Comparison of ENCODE assay signal across 1 cellular context in the genomic region with DNA sequence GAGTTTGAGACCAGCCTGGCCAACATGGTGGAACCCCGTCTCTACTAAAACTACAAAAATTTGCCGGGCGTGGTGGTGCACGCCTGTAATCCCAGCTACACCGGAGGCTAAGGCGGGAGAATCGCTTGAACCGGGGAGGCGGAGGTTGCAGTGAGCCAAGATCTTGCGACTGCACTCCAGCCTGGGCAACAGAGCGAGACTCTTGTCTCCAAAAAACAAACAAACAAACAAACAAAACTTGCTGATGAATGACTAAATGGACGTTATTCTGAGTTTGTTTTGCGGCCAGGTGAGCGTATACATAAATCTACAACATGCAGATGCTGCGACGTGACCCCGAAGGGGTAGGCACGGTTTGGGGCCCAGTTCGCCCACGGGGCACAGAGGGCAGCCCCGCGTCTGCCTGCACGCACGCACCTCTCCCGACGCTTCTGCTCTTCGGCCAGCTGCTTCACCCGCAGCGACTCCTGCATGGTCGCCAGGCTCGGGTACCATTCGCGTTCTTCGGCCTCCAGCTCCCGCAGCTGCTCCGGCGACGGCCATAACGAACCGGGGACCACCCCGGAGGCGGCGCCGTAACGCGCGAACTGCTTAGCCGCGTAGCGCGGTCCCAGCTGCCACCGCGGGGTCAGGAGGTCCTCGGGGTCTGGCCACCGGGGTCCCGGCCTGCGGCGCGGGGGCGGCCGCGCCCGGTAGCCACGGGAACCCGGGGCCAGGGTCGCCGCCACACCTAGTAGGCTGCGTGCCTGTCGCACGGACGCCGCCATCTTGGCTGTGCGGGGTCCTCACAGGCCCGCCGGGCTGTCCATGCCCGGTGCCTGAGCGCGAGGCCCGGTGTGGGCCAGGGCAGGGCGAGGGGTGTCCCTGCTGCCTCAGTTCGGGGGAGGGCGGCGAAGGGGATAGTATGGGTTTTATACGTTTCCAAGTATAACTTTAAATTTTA.
A peak's percentile ranks its signal among the peaks of the same experiment; 100 is the strongest.
TF ChIP-seq lines count a peak whose summit lies in the region.

GADD45GIP1 (minus strand) TSS at position 778 of the 943 bp plus-strand sequence; CDS start at position 767, 11 bp downstream.

TF ChIP-seq in HEK293, 187 proteins besides CTCF, POLR2A, EP300 and RAD21 (continued from another document and continues in another):
- peak; percentile 80 for TF ChIP-seq PRDM10 (tag by site-specific recombination; IDR thresholded peaks at IDR 0.05)
- TF ChIP-seq ZNF26 (tag by site-specific recombination; IDR thresholded peaks at IDR 0.05), result no peak
- TF ChIP-seq ELK4 (IDR thresholded peaks at IDR 0.05; ENCODE audit: borderline replicate concordance, low read depth, low read length), result no peak
- TF ChIP-seq ZNF555 (tag by site-specific recombination; conservative IDR thresholded peaks at IDR 0.05), result no peak
- TF ChIP-seq HOXA7 (CRISPR knock-in tag; IDR thresholded peaks at IDR 0.05; ENCODE audit: borderline replicate concordance), result no peak
- TF ChIP-seq BCL11B (tag by site-specific recombination; IDR thresholded peaks at IDR 0.05; ENCODE audit: low read depth), result no peak
- TF ChIP-seq, protein P1, sequence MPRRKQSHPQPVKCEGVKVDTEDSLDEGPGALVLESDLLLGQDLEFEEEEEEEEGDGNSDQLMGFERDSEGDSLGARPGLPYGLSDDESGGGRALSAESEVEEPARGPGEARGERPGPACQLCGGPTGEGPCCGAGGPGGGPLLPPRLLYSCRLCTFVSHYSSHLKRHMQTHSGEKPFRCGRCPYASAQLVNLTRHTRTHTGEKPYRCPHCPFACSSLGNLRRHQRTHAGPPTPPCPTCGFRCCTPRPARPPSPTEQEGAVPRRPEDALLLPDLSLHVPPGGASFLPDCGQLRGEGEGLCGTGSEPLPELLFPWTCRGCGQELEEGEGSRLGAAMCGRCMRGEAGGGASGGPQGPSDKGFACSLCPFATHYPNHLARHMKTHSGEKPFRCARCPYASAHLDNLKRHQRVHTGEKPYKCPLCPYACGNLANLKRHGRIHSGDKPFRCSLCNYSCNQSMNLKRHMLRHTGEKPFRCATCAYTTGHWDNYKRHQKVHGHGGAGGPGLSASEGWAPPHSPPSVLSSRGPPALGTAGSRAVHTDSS (tag by site-specific recombination; IDR thresholded peaks at IDR 0.05), result no peak
- TF ChIP-seq SCRT2 (tag by site-specific recombination; IDR thresholded peaks at IDR 0.05), result no peak
- no peak for TF ChIP-seq ZNF174 (tag by site-specific recombination; IDR thresholded peaks at IDR 0.05)
- no peak for TF ChIP-seq ZNF623 (tag by site-specific recombination; IDR thresholded peaks at IDR 0.05)
- TF ChIP-seq ZNF549 (tag by site-specific recombination; IDR thresholded peaks at IDR 0.05), result no peak
- TF ChIP-seq TRIM28 (IDR thresholded peaks at IDR 0.05; ENCODE audit: borderline replicate concordance, low read length), result no peak
- TF ChIP-seq ZNF341 (tag by site-specific recombination; IDR thresholded peaks at IDR 0.05; ENCODE audit: low read depth), result no peak
- TF ChIP-seq ZNF18 (tag by site-specific recombination; IDR thresholded peaks at IDR 0.05), result no peak
- TF ChIP-seq ZNF133 (tag by site-specific recombination; IDR thresholded peaks at IDR 0.05), result no peak
- TF ChIP-seq OVOL3 (tag by site-specific recombination; IDR thresholded peaks at IDR 0.05), result no peak
- TF ChIP-seq KLF1 (tag by site-specific recombination; IDR thresholded peaks at IDR 0.05), result no peak
- no peak for TF ChIP-seq BCL11A (tag by site-specific recombination; IDR thresholded peaks at IDR 0.05; ENCODE audit: low read depth)
- TF ChIP-seq, protein P2, sequence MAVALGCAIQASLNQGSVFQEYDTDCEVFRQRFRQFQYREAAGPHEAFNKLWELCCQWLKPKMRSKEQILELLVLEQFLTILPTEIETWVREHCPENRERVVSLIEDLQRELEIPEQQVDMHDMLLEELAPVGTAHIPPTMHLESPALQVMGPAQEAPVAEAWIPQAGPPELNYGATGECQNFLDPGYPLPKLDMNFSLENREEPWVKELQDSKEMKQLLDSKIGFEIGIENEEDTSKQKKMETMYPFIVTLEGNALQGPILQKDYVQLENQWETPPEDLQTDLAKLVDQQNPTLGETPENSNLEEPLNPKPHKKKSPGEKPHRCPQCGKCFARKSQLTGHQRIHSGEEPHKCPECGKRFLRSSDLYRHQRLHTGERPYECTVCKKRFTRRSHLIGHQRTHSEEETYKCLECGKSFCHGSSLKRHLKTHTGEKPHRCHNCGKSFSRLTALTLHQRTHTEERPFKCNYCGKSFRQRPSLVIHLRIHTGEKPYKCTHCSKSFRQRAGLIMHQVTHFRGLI (tag by site-specific recombination; IDR thresholded peaks at IDR 0.05), result no peak
- no peak for TF ChIP-seq MZF1 (tag by site-specific recombination; IDR thresholded peaks at IDR 0.05; ENCODE audit: borderline replicate concordance)
- no peak for TF ChIP-seq ZNF473 (tag by site-specific recombination; IDR thresholded peaks at IDR 0.05)
- TF ChIP-seq, protein P3, sequence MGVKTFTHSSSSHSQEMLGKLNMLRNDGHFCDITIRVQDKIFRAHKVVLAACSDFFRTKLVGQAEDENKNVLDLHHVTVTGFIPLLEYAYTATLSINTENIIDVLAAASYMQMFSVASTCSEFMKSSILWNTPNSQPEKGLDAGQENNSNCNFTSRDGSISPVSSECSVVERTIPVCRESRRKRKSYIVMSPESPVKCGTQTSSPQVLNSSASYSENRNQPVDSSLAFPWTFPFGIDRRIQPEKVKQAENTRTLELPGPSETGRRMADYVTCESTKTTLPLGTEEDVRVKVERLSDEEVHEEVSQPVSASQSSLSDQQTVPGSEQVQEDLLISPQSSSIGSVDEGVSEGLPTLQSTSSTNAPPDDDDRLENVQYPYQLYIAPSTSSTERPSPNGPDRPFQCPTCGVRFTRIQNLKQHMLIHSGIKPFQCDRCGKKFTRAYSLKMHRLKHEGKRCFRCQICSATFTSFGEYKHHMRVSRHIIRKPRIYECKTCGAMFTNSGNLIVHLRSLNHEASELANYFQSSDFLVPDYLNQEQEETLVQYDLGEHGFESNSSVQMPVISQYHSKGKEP (tag by site-specific recombination; IDR thresholded peaks at IDR 0.05), result peak; percentile 30; the same call in 1 of the 2 replicates
- TF ChIP-seq KLF9 (tag by site-specific recombination; IDR thresholded peaks at IDR 0.05; ENCODE audit: low read depth), result no peak
- no peak for TF ChIP-seq ZNF747 (tag by site-specific recombination; IDR thresholded peaks at IDR 0.05)
- no peak for TF ChIP-seq ZNF350 (tag by site-specific recombination; IDR thresholded peaks at IDR 0.05)
- TF ChIP-seq, protein P4, sequence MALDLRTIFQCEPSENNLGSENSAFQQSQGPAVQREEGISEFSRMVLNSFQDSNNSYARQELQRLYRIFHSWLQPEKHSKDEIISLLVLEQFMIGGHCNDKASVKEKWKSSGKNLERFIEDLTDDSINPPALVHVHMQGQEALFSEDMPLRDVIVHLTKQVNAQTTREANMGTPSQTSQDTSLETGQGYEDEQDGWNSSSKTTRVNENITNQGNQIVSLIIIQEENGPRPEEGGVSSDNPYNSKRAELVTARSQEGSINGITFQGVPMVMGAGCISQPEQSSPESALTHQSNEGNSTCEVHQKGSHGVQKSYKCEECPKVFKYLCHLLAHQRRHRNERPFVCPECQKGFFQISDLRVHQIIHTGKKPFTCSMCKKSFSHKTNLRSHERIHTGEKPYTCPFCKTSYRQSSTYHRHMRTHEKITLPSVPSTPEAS (tag by site-specific recombination; IDR thresholded peaks at IDR 0.05), result no peak
- TF ChIP-seq ZNF837 (tag by site-specific recombination; IDR thresholded peaks at IDR 0.05), result no peak
- no peak for TF ChIP-seq ZNF776 (tag by site-specific recombination; IDR thresholded peaks at IDR 0.05; ENCODE audit: borderline replicate concordance)
- peak; percentile 22; the same call in 1 of the 2 replicates for TF ChIP-seq ZNF398 (tag by site-specific recombination; IDR thresholded peaks at IDR 0.05)
- TF ChIP-seq KLF17 (tag by site-specific recombination; IDR thresholded peaks at IDR 0.05), result no peak
- TF ChIP-seq IKZF3 (tag by site-specific recombination; IDR thresholded peaks at IDR 0.05), result no peak
- TF ChIP-seq SP2 (tag by site-specific recombination; IDR thresholded peaks at IDR 0.05), result no peak
- no peak for TF ChIP-seq ZNF140 (tag by site-specific recombination; IDR thresholded peaks at IDR 0.05)
- TF ChIP-seq ZNF704 (tag by site-specific recombination; IDR thresholded peaks at IDR 0.05), result no peak
- peak; percentile 99 for TF ChIP-seq ZNF335 (tag by site-specific recombination; conservative IDR thresholded peaks at IDR 0.05)
- no peak for TF ChIP-seq ZNF544 (tag by site-specific recombination; IDR thresholded peaks at IDR 0.05)
- TF ChIP-seq ZBTB21 (tag by site-specific recombination; IDR thresholded peaks at IDR 0.05), result no peak
